In the genomic region with DNA sequence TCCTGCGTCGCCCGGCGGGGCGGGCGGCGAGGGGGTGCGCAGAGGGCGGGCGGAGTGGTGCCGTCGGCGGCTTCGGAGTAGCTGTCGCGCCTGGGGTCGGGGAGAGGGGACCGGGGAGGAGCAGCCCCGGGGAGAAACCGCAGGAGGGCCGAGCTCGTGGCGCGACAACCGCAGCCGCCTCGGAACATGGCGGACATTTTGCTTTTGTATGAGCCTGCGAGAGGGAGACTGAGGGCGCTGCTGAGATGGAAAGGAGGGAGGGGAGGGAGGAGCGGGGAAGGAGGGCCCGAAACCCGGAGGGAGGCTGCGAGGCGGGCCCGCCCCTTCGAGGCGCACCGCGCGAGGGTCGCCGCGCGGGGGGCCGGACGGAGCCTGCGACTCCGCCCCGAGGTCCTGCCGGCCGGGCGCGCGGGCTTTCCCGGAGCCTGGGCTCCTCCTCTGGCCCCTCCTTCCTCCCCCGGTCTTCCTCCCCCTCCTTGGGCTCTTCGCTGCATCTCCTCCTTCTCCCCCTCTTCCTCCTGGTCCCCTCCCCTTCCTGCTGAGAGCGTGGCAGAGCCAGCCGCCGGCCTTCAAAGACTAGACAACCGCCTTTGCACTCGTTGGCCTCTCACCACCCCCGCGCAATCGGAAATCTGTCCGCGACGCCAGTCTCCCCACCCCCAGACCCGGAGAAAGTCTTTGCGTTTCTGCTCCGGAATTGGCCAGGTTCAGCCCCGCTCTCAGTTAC, we compare ENCODE assay signal across 8 cellular contexts. TPM values are rescaled to one million over a fixed set of nuclear protein-coding genes. Genes with fewer than 3 reads are reported as not detected.
DNase-seq lines count a peak whose midpoint lies in the region; ATAC-seq and TF ChIP-seq lines count a peak whose summit lies in the region.

No MANE protein-coding gene starts in this region.

- POLR2A ChIA-PET in naive thymus-derived CD4-positive, alpha-beta T cell (lab: Charles Lee) = interaction anchor here (0.6 to 1.6 kb wide), 8 partner anchors 10 to 625 kb away, joined by 3 to 15 read pairs (median 3); no protein-coding TSS in a partner anchor

- H3K9me3 Mint-ChIP-seq in IgD-negative memory B cell = no peaks in the 10 kb centered on the region
- H3K9me3 Mint-ChIP-seq in activated T-cell treated with anti-CD3 and anti-CD28 coated beads, Interleukin-2, amount 50 U/mL, for 4 hours = no peaks in the 10 kb centered on the region
- peaks cover 0 to 4% (median 0%) of the 10 kb centered on the region in 11 donors for H3K9me3 Mint-ChIP-seq in naive thymus-derived CD4-positive, alpha-beta T cell
- H3K9me3 Mint-ChIP-seq in stimulated activated effector memory CD8-positive, alpha-beta T cell treated with anti-CD3 and anti-CD28 coated beads, Interleukin-12 subunit alpha, Interleukin-12 subunit beta, amount 100 ng/mL, for 72 hours = no peaks in the 10 kb centered on the region

- WGBS in esophagus muscularis mucosa = 39% methylated on average over 53 of the region's 73 CpGs

- no peaks in the 10 kb centered on the region for H3K36me3 ChIP-seq in esophagus muscularis mucosa
- peaks cover 0 to 8% (median 0%) of the 10 kb centered on the region in 3 experiments for H3K36me3 ChIP-seq in naive thymus-derived CD4-positive, alpha-beta T cell (ENCODE audit: control insufficient read depth in 2 of 3, insufficient read depth in 3 of 3, low read length in 3 of 3)

- peak overlapping the region; percentile 74 to 83 (median 79) for H3K4me3 ChIP-seq in esophagus muscularis mucosa
- peak overlapping the region; percentile 62 for H3K4me3 ChIP-seq in naive thymus-derived CD4-positive, alpha-beta T cell (ENCODE audit: low read length)

- no peaks in the 10 kb centered on the region for H3K27me3 ChIP-seq in esophagus muscularis mucosa
- no peaks in the 10 kb centered on the region for H3K27me3 ChIP-seq in naive thymus-derived CD4-positive, alpha-beta T cell (ENCODE audit: control insufficient read depth in 2 of 2, insufficient read depth in 2 of 2, low read length in 2 of 2)

- no peaks in the 10 kb centered on the region for H3K27me3 Mint-ChIP-seq in IgD-negative memory B cell
- no peaks in the 10 kb centered on the region for H3K27me3 Mint-ChIP-seq in activated T-cell treated with anti-CD3 and anti-CD28 coated beads, Interleukin-2, amount 50 U/mL, for 4 hours (ENCODE audit: low read depth)
- H3K27me3 Mint-ChIP-seq in naive thymus-derived CD4-positive, alpha-beta T cell = peaks cover 0 to 3% (median 0%) of the 10 kb centered on the region in 5 donors

- no peak for TF ChIP-seq EP300 in esophagus muscularis mucosa (IDR thresholded peaks at IDR 0.05)

- H3K4me1 Mint-ChIP-seq in IgD-negative memory B cell = peaks cover 10 to 13% (median 11%) of the 10 kb centered on the region in 3 donors
- H3K4me1 Mint-ChIP-seq in activated T-cell treated with anti-CD3 and anti-CD28 coated beads, Interleukin-2, amount 50 U/mL, for 4 hours (ENCODE audit: low read depth) = peaks cover 48% of the 10 kb centered on the region
- H3K4me1 Mint-ChIP-seq in naive thymus-derived CD4-positive, alpha-beta T cell = peaks cover 8 to 49% (median 41%) of the 10 kb centered on the region in 7 donors
- peaks cover 39% of the 10 kb centered on the region for H3K4me1 Mint-ChIP-seq in stimulated activated effector memory CD8-positive, alpha-beta T cell treated with anti-CD3 and anti-CD28 coated beads, Interleukin-12 subunit alpha, Interleukin-12 subunit beta, amount 100 ng/mL, for 72 hours

- H3K4me3 Mint-ChIP-seq in IgD-negative memory B cell = peak overlapping the region; percentile 94 to 97 (median 96)
- H3K4me3 Mint-ChIP-seq in activated T-cell treated with anti-CD3 and anti-CD28 coated beads, Interleukin-2, amount 50 U/mL, for 4 hours = peak overlapping the region; percentile 97
- H3K4me3 Mint-ChIP-seq in naive thymus-derived CD4-positive, alpha-beta T cell = peak overlapping the region; percentile 92 to 100 (median 98)
- H3K4me3 Mint-ChIP-seq in stimulated activated effector memory CD8-positive, alpha-beta T cell treated with anti-CD3 and anti-CD28 coated beads, Interleukin-12 subunit alpha, Interleukin-12 subunit beta, amount 100 ng/mL, for 72 hours = peak overlapping the region; percentile 100

- no peak for TF ChIP-seq POLR2A in esophagus muscularis mucosa (IDR thresholded peaks at IDR 0.05; ENCODE audit: low read depth)

- ATAC-seq in GM21528 (IDR thresholded peaks at IDR 0.05; ENCODE audit: low FRiP score, unreplicated experiment) = peak; percentile 66
- ATAC-seq in activated T-cell treated with anti-CD3 and anti-CD28 coated beads, Interleukin-2, amount 50 U/mL, for 4 hours = peak; percentile 73 to 79
- ATAC-seq in naive thymus-derived CD4-positive, alpha-beta T cell = peak; percentile 83
- ATAC-seq in stimulated activated effector memory CD8-positive, alpha-beta T cell treated with anti-CD3 and anti-CD28 coated beads, Interleukin-12 subunit alpha, Interleukin-12 subunit beta, amount 100 ng/mL, for 72 hours = peak; percentile 82

- DNase-seq in DMS 273 treated with DMSO at 0.1 percent for 48 hours (lab: John Stamatoyannopoulos, UW) (peak; percentile 56), OCI-M2 (lab: John Stamatoyannopoulos, UW; ENCODE audit: unreplicated experiment) (peak; percentile 8), esophagus muscularis mucosa (ENCODE audit: extremely low spot score) (peak; percentile 92)
- DNase-seq in activated T-cell treated with anti-CD3 and anti-CD28 coated beads, Interleukin-2, amount 50 U/mL, for 4 hours = peak; percentile 73
- peak; percentile 45 to 90 (median 83) for DNase-seq in naive thymus-derived CD4-positive, alpha-beta T cell
- peak; percentile 53 to 83 for DNase-seq in stimulated activated effector memory CD8-positive, alpha-beta T cell treated with anti-CD3 and anti-CD28 coated beads, Interleukin-12 subunit alpha, Interleukin-12 subunit beta, amount 100 ng/mL, for 72 hours (ENCODE audit: low spot score in 2 of 2)

- peaks cover 0 to 15% (median 9%) of the 10 kb centered on the region in 4 donors for H3K4me1 ChIP-seq in esophagus muscularis mucosa
- peaks cover 5 to 12% of the 10 kb centered on the region in 2 donors for H3K4me1 ChIP-seq in naive thymus-derived CD4-positive, alpha-beta T cell (ENCODE audit: control insufficient read depth in 2 of 2, insufficient read depth in 2 of 2, low read length in 2 of 2)

- CTCF ChIA-PET in naive thymus-derived CD4-positive, alpha-beta T cell (lab: Charles Lee) = interaction anchor here (0.6 to 0.9 kb wide), 2 partner anchors 15 to 23 kb away, joined by 3 read pairs; no protein-coding TSS in a partner anchor

- H3K9me3 ChIP-seq in esophagus muscularis mucosa = no peaks in the 10 kb centered on the region
- no peaks in the 10 kb centered on the region for H3K9me3 ChIP-seq in naive thymus-derived CD4-positive, alpha-beta T cell (ENCODE audit: control insufficient read depth in 2 of 3, low read length in 3 of 3)

- peak overlapping the region; percentile 87 to 99 (median 96) for H3K27ac Mint-ChIP-seq in IgD-negative memory B cell
- peak overlapping the region; percentile 95 to 100 (median 97) for H3K27ac Mint-ChIP-seq in naive thymus-derived CD4-positive, alpha-beta T cell
- H3K27ac Mint-ChIP-seq in stimulated activated effector memory CD8-positive, alpha-beta T cell treated with anti-CD3 and anti-CD28 coated beads, Interleukin-12 subunit alpha, Interleukin-12 subunit beta, amount 100 ng/mL, for 72 hours = peak overlapping the region; percentile 94

- H3K36me3 Mint-ChIP-seq in IgD-negative memory B cell = peaks cover 2% of the 10 kb centered on the region
- peaks cover 5% of the 10 kb centered on the region for H3K36me3 Mint-ChIP-seq in activated T-cell treated with anti-CD3 and anti-CD28 coated beads, Interleukin-2, amount 50 U/mL, for 4 hours (ENCODE audit: insufficient read depth)
- peaks cover 0 to 13% (median 6%) of the 10 kb centered on the region in 5 donors for H3K36me3 Mint-ChIP-seq in naive thymus-derived CD4-positive, alpha-beta T cell
- peaks cover 32% of the 10 kb centered on the region for H3K36me3 Mint-ChIP-seq in stimulated activated effector memory CD8-positive, alpha-beta T cell treated with anti-CD3 and anti-CD28 coated beads, Interleukin-12 subunit alpha, Interleukin-12 subunit beta, amount 100 ng/mL, for 72 hours

- TF ChIP-seq CTCF in esophagus muscularis mucosa (IDR thresholded peaks at IDR 0.05) = no peak

- intact Hi-C loops in esophagus muscularis mucosa (cut with DNase I) = no loop called here
- intact Hi-C loops in naive thymus-derived CD4-positive, alpha-beta T cell (cut with micrococcal nuclease) = loop anchor here (1.0 to 10.0 kb wide), 17 partner anchors 8 to 1359 kb away; a partner anchor contains a TSS

- H3K27ac ChIP-seq in esophagus muscularis mucosa (replicated peaks in 1 of 4) = peak overlapping the region; percentile 93 to 95 (median 95)
- H3K27ac ChIP-seq in naive thymus-derived CD4-positive, alpha-beta T cell (ENCODE audit: low read depth, low read length) = peak overlapping the region; percentile 90

RNA-seq across cellular contexts. Expression of a gene that starts 1.1 kb away (rescaled TPM):
- polyA plus RNA-seq in IgD-negative memory B cell = 5.2 TPM
- total RNA-seq in activated T-cell treated with anti-CD3 and anti-CD28 coated beads, Interleukin-2, amount 50 U/mL, for 4 hours = 10 to 100 TPM; 12.1 to 14.9 (median 14.8) TPM
- 1 to 10 TPM; 6.3 to 8.3 (median 7.2) TPM for total RNA-seq in esophagus muscularis mucosa
- 10 to 100 TPM; 31.0 to 46.8 (median 32.4) TPM for total RNA-seq in naive thymus-derived CD4-positive, alpha-beta T cell
- 1 to 10 TPM; 5.9 to 9.2 TPM for polyA plus RNA-seq in naive thymus-derived CD4-positive, alpha-beta T cell

Comparison
In these comparisons a context has a peak if more than half of its experiments do, and no peak if none do; other contexts are left out.
1. Peak in every context shown above with its lines: DNase-seq, ATAC-seq, H3K4me3 ChIP-seq and H3K27ac ChIP-seq.
2. DNase-seq: peak in every context shown above with its lines; median percentile 92 in esophagus muscularis mucosa; 83 in naive thymus-derived CD4-positive, alpha-beta T cell; 73 in activated T-cell treated with anti-CD3 and anti-CD28 coated beads, Interleukin-2, amount 50 U/mL, for 4 hours; 68 in stimulated activated effector memory CD8-positive, alpha-beta T cell treated with anti-CD3 and anti-CD28 coated beads, Interleukin-12 subunit alpha, Interleukin-12 subunit beta, amount 100 ng/mL, for 72 hours; 56 in DMS 273 treated with DMSO at 0.1 percent for 48 hours; 8 in OCI-M2.